ENCODE assay signal across 8 cellular contexts in the genomic region with DNA sequence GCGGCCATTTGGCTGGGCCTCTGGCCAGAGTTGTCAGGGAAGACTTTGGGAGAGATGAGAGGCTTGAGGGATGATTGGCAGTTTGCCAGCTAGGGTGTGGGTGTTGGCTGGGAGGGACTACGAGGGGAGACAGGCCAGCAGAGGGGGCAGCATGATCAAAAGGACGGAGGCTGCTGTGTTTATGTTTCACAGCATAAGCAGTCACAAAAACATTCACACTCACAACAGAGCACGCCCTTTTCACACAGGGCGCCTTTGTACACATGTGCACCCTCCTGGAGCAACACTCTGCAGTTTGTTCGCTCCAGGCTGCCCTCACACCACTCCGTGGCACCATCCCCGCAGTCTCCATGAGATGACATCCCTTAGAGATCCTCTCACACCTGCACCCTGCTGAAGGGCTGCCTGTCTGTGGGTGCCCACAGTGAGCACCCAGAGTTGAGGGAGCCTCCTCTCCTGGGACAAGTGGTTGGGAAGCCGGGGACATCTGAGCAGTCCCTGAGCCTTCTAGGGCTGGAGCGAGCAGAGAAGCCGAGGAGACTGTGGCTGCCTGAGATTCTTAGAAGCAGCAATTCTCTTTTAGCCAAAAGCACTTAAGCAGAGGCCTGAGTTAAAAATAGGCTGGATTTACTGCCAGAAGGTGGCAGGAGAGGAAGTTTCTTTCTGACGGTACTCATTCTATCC. TPM values are rescaled to one million over a fixed set of nuclear protein-coding genes. Genes with fewer than 3 reads are reported as not detected.
DNase-seq lines count a peak whose midpoint lies in the region; ATAC-seq and TF ChIP-seq lines count a peak whose summit lies in the region.

No MANE protein-coding gene starts in this region.

- H3K27me3 ChIP-seq in adrenal gland: no peaks in the 10 kb centered on the region
- peaks cover 15% of the 10 kb centered on the region for H3K27me3 ChIP-seq in iPS-20b (ENCODE audit: insufficient read depth, low read length)
- no peaks in the 10 kb centered on the region for H3K27me3 ChIP-seq in stomach

- peak; percentile 9 to 47 (median 35) for TF ChIP-seq CTCF in adrenal gland (IDR thresholded peaks at IDR 0.05)
- TF ChIP-seq CTCF in stomach (IDR thresholded peaks at IDR 0.05): peak in 4 of 7 experiments; percentile 9 to 46 (median 22)

- DNase-seq in NCI-H2107 treated with DMSO at 0.1 percent for 48 hours (lab: John Stamatoyannopoulos, UW; ENCODE audit: unreplicated experiment) (peak; percentile 65), NCI-H2107 (lab: John Stamatoyannopoulos, UW) (no peak), NCI-H2196 treated with DMSO at 0.1 percent for 48 hours (lab: John Stamatoyannopoulos, UW; ENCODE audit: unreplicated experiment) (peak; percentile 54), adrenal gland (peak in 1 of 7 donors; percentile 37), stomach (no peak), NCI-H2029 (lab: John Stamatoyannopoulos, UW) (no peak)

- H3K27ac ChIP-seq in adrenal gland (peak overlapping the region in 1 of 5 donors; percentile 31), iPS-20b (ENCODE audit: low read length) (no peak overlapping the region), stomach (peak overlapping the region in 4 of 5 donors; percentile 9 to 46 (median 30))

- no peak for TF ChIP-seq EP300 in stomach (IDR thresholded peaks at IDR 0.05)

- ATAC-seq in HG03025 (IDR thresholded peaks at IDR 0.05; ENCODE audit: low FRiP score, unreplicated experiment): no peak

- intact Hi-C loops in adrenal gland (cut with DNase I): loop anchor here (2.0 to 5.0 kb wide), 2 partner anchors 33 to 73 kb away; a partner anchor contains a TSS
- intact Hi-C loops in stomach (cut with DNase I; ENCODE audit: low total_unique reads): loop anchor here (5.0 kb wide), 1 partner anchor 73 kb away; no protein-coding TSS in a partner anchor

- H3K36me3 ChIP-seq in adrenal gland (replicated peaks in 1 of 2) (no peaks in the 10 kb centered on the region), iPS-20b (ENCODE audit: insufficient read depth, low read depth, low read length) (no peaks in the 10 kb centered on the region), stomach (no peaks in the 10 kb centered on the region)

- 23 to 35% (median 32%) methylated on average over 9 to 12 of the region's 12 CpGs for WGBS in adrenal gland, 4 donors
- WGBS in stomach, 5 donors: 14 to 28% (median 23%) methylated on average over 11 to 12 of the region's 12 CpGs

- H3K9ac ChIP-seq in iPS-20b (ENCODE audit: low read depth, low read length): peak overlapping the region; percentile 29; the same call in 1 of the 2 replicates

- H3K4me1 ChIP-seq in adrenal gland (replicated peaks in 1 of 2) (peaks cover 0 to 5% of the 10 kb centered on the region in 2 donors), iPS-20b (ENCODE audit: insufficient read depth, low read length) (0 out of 2 replicates have a peak, but pooled peaks cover 3% of the 10 kb centered on the region), stomach (peaks cover 15 to 25% (median 21%) of the 10 kb centered on the region in 4 donors)

- no peak for TF ChIP-seq POLR2A in adrenal gland (IDR thresholded peaks at IDR 0.05)
- TF ChIP-seq POLR2A in stomach (IDR thresholded peaks at IDR 0.05): no peak

- H3K4me3 ChIP-seq in adrenal gland (no peak overlapping the region), iPS-20b (ENCODE audit: low read length) (no peak overlapping the region), stomach (no peak overlapping the region)

- H3K9me3 ChIP-seq in adrenal gland (replicated peaks in 1 of 3) (no peaks in the 10 kb centered on the region), iPS-20b (ENCODE audit: insufficient read depth, low read depth, low read length) (no peaks in the 10 kb centered on the region), stomach (no peaks in the 10 kb centered on the region)

RNA-seq across cellular contexts. Expression of a gene that starts 15.4 kb away (rescaled TPM):
- total RNA-seq in adrenal gland (1 to 10 TPM; 1.4 to 6.6 (median 2.7) TPM), stomach (not detected)
- polyA plus RNA-seq in adrenal gland (1 to 10 TPM; 2.8 to 4.0 (median 3.7) TPM), stomach (1 to 10 TPM in 2 of 3 donors, under 1 TPM in 1; 0.76 to 4.9 (median 1.5) TPM)

RNA-seq across cellular contexts. Expression of a gene that starts 30.5 kb away (rescaled TPM):
- total RNA-seq in adrenal gland (10 to 100 TPM in 4 of 8 donors, 1 to 10 TPM in 4; 3.5 to 25.7 (median 11.2) TPM), stomach (1 to 10 TPM in 3 of 5 donors, not detected in 2; 3.5 to 9.9 (median 5.8) TPM)
- polyA plus RNA-seq in adrenal gland (10 to 100 TPM; 10.0 to 23.5 (median 12.1) TPM), stomach (10 to 100 TPM in 1 of 3 donors, 1 to 10 TPM in 2; 4.3 to 13.2 (median 6.7) TPM)

RNA-seq across cellular contexts. Expression of a gene that starts 33.6 kb away (rescaled TPM):
- total RNA-seq in adrenal gland (10 to 100 TPM; 16.3 to 49.7 (median 31.0) TPM), stomach (10 to 100 TPM; 12.2 to 75.3 (median 36.0) TPM)
- polyA plus RNA-seq in adrenal gland (10 to 100 TPM in 2 of 3 donors, 1 to 10 TPM in 1; 6.6 to 35.9 (median 30.2) TPM), stomach (10 to 100 TPM; 31.3 to 65.8 (median 47.7) TPM)

RNA-seq across cellular contexts. Expression of a gene that starts 41.6 kb away (rescaled TPM):
- total RNA-seq in adrenal gland (100 to 1,000 TPM in 1 of 8 donors, 10 to 100 TPM in 7; 31.7 to 108 (median 49.9) TPM), stomach (100 to 1,000 TPM in 1 of 5 donors, 10 to 100 TPM in 3, 1 to 10 TPM in 1; 4.5 to 114 (median 22.5) TPM)
- polyA plus RNA-seq in adrenal gland (100 to 1,000 TPM in 1 of 3 donors, 10 to 100 TPM in 2; 55.2 to 172 (median 61.8) TPM), stomach (10 to 100 TPM; 39.7 to 48.3 (median 40.2) TPM)

RNA-seq across cellular contexts. Expression of a gene that starts 43.0 kb away (rescaled TPM):
- total RNA-seq in adrenal gland: 10 to 100 TPM; 41.9 to 84.2 (median 59.3) TPM
- 100 to 1,000 TPM in 2 of 3 donors, 10 to 100 TPM in 1; 16.1 to 269 (median 240) TPM for polyA plus RNA-seq in adrenal gland
- total RNA-seq in stomach: 100 to 1,000 TPM in 4 of 5 donors, 10 to 100 TPM in 1; 56.2 to 335 (median 126) TPM
- 100 to 1,000 TPM; 149 to 267 (median 159) TPM for polyA plus RNA-seq in stomach

Comparison
In these comparisons a context has a peak if more than half of its experiments do, and no peak if none do; other contexts are left out.
1. DNase-seq: peak in NCI-H2107 treated with DMSO at 0.1 percent for 48 hours (single experiment) and NCI-H2196 treated with DMSO at 0.1 percent for 48 hours (single experiment); none in NCI-H2107 (single experiment), stomach (single experiment) and NCI-H2029 (single experiment).